In the genomic region with DNA sequence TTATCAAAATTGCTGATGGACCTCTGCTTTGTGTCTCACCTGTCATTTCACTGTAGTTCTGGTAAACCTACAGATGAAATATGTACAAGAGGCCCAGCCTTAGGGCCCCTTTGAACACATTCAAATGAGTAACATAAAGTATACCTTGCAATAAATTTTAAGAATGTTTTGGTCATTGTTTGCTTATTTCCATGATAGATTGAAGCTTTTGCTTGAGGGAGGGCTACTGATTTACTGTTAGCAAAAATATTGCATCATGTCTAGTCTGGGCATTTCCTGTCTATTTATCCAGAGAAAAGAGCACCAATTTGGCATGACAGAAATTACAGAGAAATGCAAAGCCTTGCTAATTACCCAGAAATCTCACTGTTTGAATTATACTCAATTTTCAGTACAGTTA, we compare ENCODE assay signal across 18 cellular contexts.
DNase-seq lines count a peak whose midpoint lies in the region; ATAC-seq and TF ChIP-seq lines count a peak whose summit lies in the region.
"Had no signal": no experiment of that assay in that cellular context is flagged by ENCODE, and none has a peak within 500 bp of the region (broad histone marks: within the 10 kb centered on the region; RNA-seq: fewer than 3 reads in every experiment).

No MANE protein-coding gene starts in this region.

- CTCF ChIA-PET in A673 (lab: Charles Lee), result no interaction called here

- no peak overlapping the region for H2BK120ac ChIP-seq in neuronal stem cell (ENCODE audit: low read depth, low read length)

- no peak overlapping the region for H3K4me2 ChIP-seq in neuronal stem cell (ENCODE audit: insufficient read depth, low read length, poor library complexity, severe bottlenecking)
- H3K4me2 ChIP-seq: BLaER1 treated with 17β-estradiol and CSF1 and Interleukin-3, amounts not matched to agents 10 nM and 100 nM had no signal

- H2BK12ac ChIP-seq in neuronal stem cell (ENCODE audit: low read length), result no peak overlapping the region

- H3K27ac ChIP-seq in A673 (ENCODE audit: low read depth, low read length, poor library complexity, severe bottlenecking) (no peak overlapping the region), neuronal stem cell (replicated peaks; ENCODE audit: low read length) (no peak overlapping the region)
- H3K27ac ChIP-seq: BLaER1 treated with 17β-estradiol and CSF1 and Interleukin-3, amounts not matched to agents 10 nM and 100 nM had no signal

- H3K79me1 ChIP-seq in neuronal stem cell (ENCODE audit: low read depth, low read length), result no peaks in the 10 kb centered on the region

- H3K4me3 ChIP-seq in A673 (ENCODE audit: low read depth, low read length, poor library complexity, severe bottlenecking) (no peak overlapping the region), neuronal stem cell (ENCODE audit: low read length in 2 of 2) (no peak overlapping the region)
- H3K4me3 ChIP-seq: BLaER1 treated with 17β-estradiol and CSF1 and Interleukin-3, amounts not matched to agents 10 nM and 100 nM; GM12878 had no signal

- POLR2A ChIA-PET in A673 (lab: Charles Lee; ENCODE audit: low non-redundant PET), result no interaction called here

- H3K36me3 ChIP-seq in A673 (ENCODE audit: insufficient read depth, low read length, poor library complexity, severe bottlenecking) (no peaks in the 10 kb centered on the region), neuronal stem cell (replicated peaks in 1 of 2; ENCODE audit: control insufficient read depth in 2 of 2, insufficient read depth in 2 of 2, low read length in 2 of 2) (no peaks in the 10 kb centered on the region)
- H3K36me3 ChIP-seq: BLaER1 treated with 17β-estradiol and CSF1 and Interleukin-3, amounts not matched to agents 10 nM and 100 nM had no signal

- H3K9ac ChIP-seq in neuronal stem cell (ENCODE audit: low read depth, low read length, poor library complexity), result no peak overlapping the region
- H3K9ac ChIP-seq: BLaER1 treated with 17β-estradiol and CSF1 and Interleukin-3, amounts not matched to agents 10 nM and 100 nM had no signal

- no peaks in the 10 kb centered on the region for H3K9me3 ChIP-seq in A673 (ENCODE audit: low read depth, low read length, poor library complexity, severe bottlenecking)
- no peaks in the 10 kb centered on the region for H3K9me3 ChIP-seq in neuronal stem cell (replicated peaks in 1 of 2; ENCODE audit: control insufficient read depth in 2 of 2, insufficient read depth in 1 of 2, low read depth in 1 of 2, low read length in 2 of 2)
- H3K9me3 ChIP-seq: BLaER1 treated with 17β-estradiol and CSF1 and Interleukin-3, amounts not matched to agents 10 nM and 100 nM had no signal

- ATAC-seq in HG03139 (IDR thresholded peaks at IDR 0.05; ENCODE audit: unreplicated experiment) (no peak), left lobe of liver (no peak)
- ATAC-seq: CD8-positive, alpha-beta T cell; GM12878; HCT116 had no signal

- no TSS peak for BruUV-seq in A673 (replicated peaks; lab: Mats Ljungman, UMichigan)

- no peak overlapping the region for H3K4ac ChIP-seq in neuronal stem cell (ENCODE audit: low read length)

- peak overlapping the region; percentile 33 for H2AFZ ChIP-seq in neuronal stem cell (ENCODE audit: low read length)

- no peak overlapping the region for H3K14ac ChIP-seq in neuronal stem cell (ENCODE audit: low read length)

- no peak overlapping the region for H4K8ac ChIP-seq in neuronal stem cell (ENCODE audit: low read depth, low read length)

- H3K23ac ChIP-seq in neuronal stem cell (ENCODE audit: low read depth, low read length, poor library complexity), result no peak overlapping the region

- no peaks in the 10 kb centered on the region for H3K27me3 ChIP-seq in A673 (replicated peaks; ENCODE audit: insufficient read depth, low read depth, low read length, poor library complexity)
- no peaks in the 10 kb centered on the region for H3K27me3 ChIP-seq in neuronal stem cell (ENCODE audit: control insufficient read depth in 3 of 3, insufficient read depth in 3 of 3, low read depth in 1 of 3, low read length in 3 of 3)
- H3K27me3 ChIP-seq: BLaER1 treated with 17β-estradiol and CSF1 and Interleukin-3, amounts not matched to agents 10 nM and 100 nM had no signal

- DNase-seq in A673 (ENCODE audit: low spot score) (peak; percentile 26), NCI-H1417 treated with DMSO at 0.1 percent for 48 hours (lab: John Stamatoyannopoulos, UW) (peak; percentile 30), amniotic epithelial cell (ENCODE audit: low read depth) (peak; percentile 0), neuronal stem cell (ENCODE audit: low spot score) (no peak), left lobe of liver (ENCODE audit: low spot score) (no peak)
- DNase-seq in activated CD4-positive, alpha-beta T cell treated with anti-CD3 and anti-CD28 coated beads, Interleukin-2, amount 50 U/mL, for 4 hours, result no peak
- DNase-seq: 8988T; Calu3; CD8-positive, alpha-beta T cell; DND-41; EL; GOT3; H7; IMR-90 had no signal

- intact Hi-C loops in A673 (cut with micrococcal nuclease; ENCODE audit: unreplicated experiment), result no loop called here

- H2BK15ac ChIP-seq in neuronal stem cell (ENCODE audit: low read length), result no peak overlapping the region

- TF ChIP-seq CTCF in A673 (conservative IDR thresholded peaks at IDR 0.05; ENCODE audit: low read depth, low read length), result no peak

- no peak overlapping the region for H3K18ac ChIP-seq in neuronal stem cell (ENCODE audit: low read length)

- no peaks in the 10 kb centered on the region for H3K4me1 ChIP-seq in A673 (ENCODE audit: insufficient read depth, low read length, poor library complexity, severe bottlenecking)
- H3K4me1 ChIP-seq in neuronal stem cell (ENCODE audit: control insufficient read depth in 2 of 2, insufficient read depth in 1 of 2, low read depth in 1 of 2, low read length in 2 of 2), result no peaks in the 10 kb centered on the region
- H3K4me1 ChIP-seq: BLaER1 treated with 17β-estradiol and CSF1 and Interleukin-3, amounts not matched to agents 10 nM and 100 nM had no signal

- no peak overlapping the region for H2AK5ac ChIP-seq in neuronal stem cell (ENCODE audit: low read depth, low read length)

- no peak overlapping the region for H4K91ac ChIP-seq in neuronal stem cell (ENCODE audit: low read depth, low read length, poor library complexity)

- H2BK5ac ChIP-seq in neuronal stem cell (ENCODE audit: low read length), result no peak overlapping the region

Comparison
In these comparisons a context has a peak if more than half of its experiments do, and no peak if none do; other contexts are left out.
1. DNase-seq: peak in A673 (single experiment), NCI-H1417 treated with DMSO at 0.1 percent for 48 hours (single experiment) and amniotic epithelial cell (single experiment); none in neuronal stem cell (single experiment), activated CD4-positive, alpha-beta T cell treated with anti-CD3 and anti-CD28 coated beads, Interleukin-2, amount 50 U/mL, for 4 hours (0 of 2) and left lobe of liver (single experiment).